In the genomic region with DNA sequence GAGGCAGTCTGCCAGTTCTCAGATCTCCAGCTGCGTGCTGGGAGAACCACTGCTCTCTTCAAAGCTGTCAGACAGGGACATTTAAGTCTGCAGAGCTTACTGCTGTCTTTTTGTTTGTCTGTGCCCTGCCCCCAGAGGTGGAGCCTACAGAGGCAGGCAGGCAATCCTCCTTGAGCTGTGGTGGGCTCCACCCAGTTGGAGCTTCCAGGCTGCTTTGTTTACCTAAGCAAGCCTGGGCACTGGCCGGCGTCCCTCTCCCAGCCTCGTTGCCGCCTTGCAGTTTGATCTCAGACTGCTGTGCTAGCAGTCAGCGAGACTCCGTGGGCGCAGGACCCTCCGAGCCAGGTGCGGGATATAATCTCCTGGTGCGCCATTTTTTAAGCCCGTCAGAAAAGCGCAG, we compare ENCODE assay signal across 6 cellular contexts. TPM values are rescaled to one million over a fixed set of nuclear protein-coding genes. Genes with fewer than 3 reads are reported as not detected.
DNase-seq lines count a peak whose midpoint lies in the region; ATAC-seq, FAIRE-seq and TF ChIP-seq lines count a peak whose summit lies in the region.
"Not testable (repeated sequence)": the region's sequence is repeated elsewhere in the genome, so short reads cannot be mapped to it uniquely, and the experiment has no call there.

No MANE protein-coding gene starts in this region.

- not testable (repeated sequence) for H3K9ac ChIP-seq in HepG2 (ENCODE audit: insufficient read depth, low read depth, low read length)

- not testable (repeated sequence) for TF ChIP-seq POLR2A in HepG2 (IDR thresholded peaks at IDR 0.05; ENCODE audit: insufficient read depth in 1 of 2, low read depth in 2 of 2, low read length in 2 of 2)

- H3K4me2 ChIP-seq in HepG2 (ENCODE audit: low read depth, low read length), result not testable (repeated sequence)

- TF ChIP-seq RAD21 in HepG2 (CRISPR knock-in tag; IDR thresholded peaks at IDR 0.05), result not testable (repeated sequence)

- peaks cover 19% of the 10 kb centered on the region for H3K4me1 Mint-ChIP-seq in dendritic cell treated with granulocyte-macrophage colony-stimulating factor and Interleukin-4, amounts not matched to agents 40 ng/mL and 50 ng/mL, for 4 days (ENCODE audit: low read depth)

- TF ChIP-seq CTCF in HepG2 (CRISPR knock-in tag; IDR thresholded peaks at IDR 0.05), result not testable (repeated sequence)

- ATAC-seq in HepG2, result not testable (repeated sequence)

- H3K27ac ChIP-seq in HepG2 (ENCODE audit: extremely low read length, insufficient read depth, low read length), result not testable (repeated sequence)

- POLR2A ChIA-PET in HepG2 (lab: Yijun Ruan, JAX), result not testable (repeated sequence)

- H3K79me2 ChIP-seq in HepG2 (ENCODE audit: insufficient read depth, low read length), result peaks cover 20% of the 10 kb centered on the region

- DNase-seq in DMS53 (lab: John Stamatoyannopoulos, UW) (peak; percentile 71), LoVo (ENCODE audit: low spot score) (peak; percentile 64), NCI-H69 (lab: John Stamatoyannopoulos, UW) (peak; percentile 83), SHP77 (lab: John Stamatoyannopoulos, UW) (peak; percentile 23 to 43)
- DNase-seq in HepG2 (ENCODE audit: low spot score), result not testable (repeated sequence)

- not testable (repeated sequence) for H3K4me1 ChIP-seq in HepG2 (ENCODE audit: insufficient read depth, low read length)

- not testable (repeated sequence) for TF ChIP-seq EP300 in HepG2 (IDR thresholded peaks at IDR 0.05; ENCODE audit: low read depth in 2 of 2, low read length in 2 of 2); HepG2 (CRISPR knock-in tag; IDR thresholded peaks at IDR 0.05; ENCODE audit: borderline replicate concordance)

- not testable (repeated sequence) for H4K20me1 ChIP-seq in HepG2 (ENCODE audit: insufficient read depth, low read length)

- H3K27me3 ChIP-seq in HepG2 (ENCODE audit: control insufficient read depth in 1 of 2, insufficient read depth in 2 of 2, low read length in 2 of 2), result not testable (repeated sequence)

- H3K36me3 ChIP-seq in HepG2 (replicated peaks in 1 of 2; ENCODE audit: control insufficient read depth in 1 of 2, insufficient read depth in 2 of 2, low read length in 2 of 2), result not testable (repeated sequence)

- peak overlapping the region; percentile 25 for H3K27ac Mint-ChIP-seq in dendritic cell treated with granulocyte-macrophage colony-stimulating factor and Interleukin-4, amounts not matched to agents 40 ng/mL and 50 ng/mL, for 4 days

- BruUV-seq in HepG2 (replicated peaks; lab: Mats Ljungman, UMichigan), result not testable (repeated sequence)

- not testable (repeated sequence) for FAIRE-seq in HepG2 (lab: Jason Lieb, UNC)

- H3K4me3 ChIP-seq in HepG2 (replicated peaks in 1 of 3; ENCODE audit: insufficient read depth in 1 of 3, low read depth in 2 of 3, low read length in 3 of 3), result not testable (repeated sequence)

- peaks cover 46% of the 10 kb centered on the region for H3K9me3 Mint-ChIP-seq in dendritic cell treated with granulocyte-macrophage colony-stimulating factor and Interleukin-4, amounts not matched to agents 40 ng/mL and 50 ng/mL, for 4 days

- H3K27me3 Mint-ChIP-seq in dendritic cell treated with granulocyte-macrophage colony-stimulating factor and Interleukin-4, amounts not matched to agents 40 ng/mL and 50 ng/mL, for 4 days, result not testable (repeated sequence)

- 95% methylated on average over 10 of the region's 13 CpGs for WGBS in HepG2 (ENCODE audit: low lambda C conversion rate)

- CTCF ChIA-PET in HepG2 (lab: Yijun Ruan, JAX; ENCODE audit: low intra/inter-chr PET ratio, low total read pairs), result not testable (repeated sequence)

- intact Hi-C loops in dendritic cell treated with granulocyte-macrophage colony-stimulating factor and Interleukin-4, amounts not matched to agents 40 ng/mL and 50 ng/mL, for 4 days (cut with micrococcal nuclease); HepG2 (cut with micrococcal nuclease; ENCODE audit: unreplicated experiment): not testable (repeated sequence)

- in situ Hi-C loops in HepG2 (cut with HindIII; ENCODE audit: extremely low pct_ligation_motif_present, low pct_unique_long_range_greater_than_20kb), result not testable (repeated sequence)

- H3K4me3 Mint-ChIP-seq in dendritic cell treated with granulocyte-macrophage colony-stimulating factor and Interleukin-4, amounts not matched to agents 40 ng/mL and 50 ng/mL, for 4 days, result not testable (repeated sequence)

- not testable (repeated sequence) for H3K9me3 ChIP-seq in HepG2 (ENCODE audit: low read length)

- H2AFZ ChIP-seq in HepG2 (ENCODE audit: low read length), result not testable (repeated sequence)

- H3K36me3 Mint-ChIP-seq in dendritic cell treated with granulocyte-macrophage colony-stimulating factor and Interleukin-4, amounts not matched to agents 40 ng/mL and 50 ng/mL, for 4 days (ENCODE audit: low read depth), result peaks cover 35% of the 10 kb centered on the region

TF ChIP-seq in HepG2, 621 proteins besides CTCF, POLR2A, EP300 and RAD21:
- not testable (repeated sequence) for TF ChIP-seq FOXA1 (IDR thresholded peaks at IDR 0.05)
- 0 out of 2 replicates have a peak, but pooled peaks have one; percentile 34 for TF ChIP-seq FOXA1 (CRISPR knock-in tag; IDR thresholded peaks at IDR 0.05)
TF ChIP-seq in HepG2: peak in this region for 1; not testable (repeated sequence) for 620.

RNA-seq across cellular contexts. Expression of a gene that starts 59.3 kb away (rescaled TPM):
- 52.8 and 105 TPM in 2 replicates for total RNA-seq in HepG2 (2016; rRNA removed; fragmentation: Illumina TruSeq; extraction: Trizol)
- 1,210 and 1,368 TPM in 2 replicates for total RNA-seq in HepG2 (2016; cell fraction: cytosol; rRNA removed; fragmentation: Illumina TruSeq; extraction: Trizol; ENCODE audit: low read depth)
- 56.4 and 106 TPM in 2 replicates for total RNA-seq in HepG2 (2016; cell fraction: insoluble cytoplasmic fraction; rRNA removed; fragmentation: Illumina TruSeq; extraction: Trizol)
- 414 and 455 TPM in 2 replicates for total RNA-seq in HepG2 (2016; cell fraction: membrane; rRNA removed; fragmentation: Illumina TruSeq; extraction: Trizol)
- total RNA-seq in HepG2 (2016; cell fraction: nucleus; rRNA removed; fragmentation: Illumina TruSeq; extraction: Trizol), result 38.9 and 41.7 TPM in 2 replicates
- polyA plus RNA-seq in HepG2 (2011; rRNA removed), result 22.8 and 23.6 TPM in 2 replicates
- polyA plus RNA-seq in HepG2 (2011; cell fraction: cytosol; rRNA removed), result 14.1 and 17.2 TPM in 2 replicates
- polyA plus RNA-seq in HepG2 (2011; cell fraction: nucleus; rRNA removed), result 16.4 and 18.2 TPM in 2 replicates
- polyA plus RNA-seq in HepG2 (2012), result 14.2 and 14.9 TPM in 2 replicates
- polyA plus RNA-seq in HepG2 (2016; cell fraction: cytosol; fragmentation: Illumina TruSeq; extraction: Trizol; ENCODE audit: low read depth), result 3.8 and 5.1 TPM in 2 replicates
- 16.2 and 19.7 TPM in 2 replicates for polyA plus RNA-seq in HepG2 (2016; cell fraction: insoluble cytoplasmic fraction; fragmentation: Illumina TruSeq; extraction: Trizol; ENCODE audit: low read depth)
- 9.3 and 9.9 TPM in 2 replicates for polyA plus RNA-seq in HepG2 (2016; cell fraction: membrane; fragmentation: Illumina TruSeq; extraction: Trizol; ENCODE audit: low read depth)
- 16.1 and 21.7 TPM in 2 replicates for polyA plus RNA-seq in HepG2 (2016; cell fraction: nucleus; fragmentation: Illumina TruSeq; extraction: Trizol; ENCODE audit: insufficient read depth, low read depth)
- 28.9 and 29.6 TPM in 2 replicates for polyA minus RNA-seq in HepG2 (2011; rRNA and poly(A)+ RNA removed; ENCODE audit: low replicate concordance)
- 59.2 and 78.5 TPM in 2 replicates for polyA minus RNA-seq in HepG2 (2011; cell fraction: cytosol; rRNA and poly(A)+ RNA removed)
- polyA minus RNA-seq in HepG2 (2011; cell fraction: nucleus; rRNA and poly(A)+ RNA removed), result 26.9 and 40.7 TPM in 2 replicates
